ENCODE assay signal across 29 cellular contexts in genomic region chr10:120702032-120702431, GRCh38.
"Had no signal": no experiment of that assay in that cellular context is flagged by ENCODE, and none has a peak within 500 bp of the region (broad histone marks: within the 10 kb centered on the region; RNA-seq: fewer than 3 reads in every experiment).

No MANE protein-coding gene starts in this region.

- H3K4me3 Mint-ChIP-seq: naive thymus-derived CD8-positive, alpha-beta T cell; nephron; neural crest cell; stimulated activated naive B cell treated with anti-CD40 and anti-IgM and Interleukin-4, amounts not matched to agents 10 μg/mL and 1 μg/mL and 100 μg/mL, for 72 hours had no signal

- H3K4me3 ChIP-seq: left lung, lower lobe of right lung, pancreas, prostate gland, skin epidermis, stomach, testis, thyroid gland, transverse colon, upper lobe of left lung, vagina had no signal

- H3K27ac Mint-ChIP-seq: naive thymus-derived CD8-positive, alpha-beta T cell; nephron; stimulated activated naive B cell treated with anti-CD40 and anti-IgM and Interleukin-4, amounts not matched to agents 10 μg/mL and 1 μg/mL and 100 μg/mL, for 72 hours had no signal

- ATAC-seq: left colon; left lung; lower lobe of right lung; naive thymus-derived CD8-positive, alpha-beta T cell; pancreas; right cardiac atrium; sciatic nerve; stimulated activated naive B cell treated with anti-CD40 and anti-IgM and Interleukin-4, amounts not matched to agents 10 μg/mL and 1 μg/mL and 100 μg/mL, for 72 hours; stimulated activated naive CD8-positive, alpha-beta T cell treated with anti-CD3 and anti-CD28 coated beads, Interleukin-15, Interleukin-2, amounts not matched to agents 100 U/mL and 50 U/mL, for 24 hours had no signal

- H3K4me1 Mint-ChIP-seq: naive thymus-derived CD8-positive, alpha-beta T cell; nephron; neural crest cell; stimulated activated naive B cell treated with anti-CD40 and anti-IgM and Interleukin-4, amounts not matched to agents 10 μg/mL and 1 μg/mL and 100 μg/mL, for 72 hours had no signal

- DNase-seq: kidney glomerular epithelial cell; left colon; left lung; lower lobe of right lung; mammary epithelial cell; mesenchymal stem cell; naive thymus-derived CD8-positive, alpha-beta T cell; nucleus accumbens; pancreas; posterior cingulate gyrus; retina; right cardiac atrium; stimulated activated CD4-positive, alpha-beta T cell treated with anti-CD3 and anti-CD28 coated beads, Interleukin-12 subunit alpha, Interleukin-12 subunit beta, amount 100 ng/mL, for 4 hours; stimulated activated CD4-positive, alpha-beta T cell treated with anti-CD3 and anti-CD28 coated beads, Interleukin-15, amount 100 ng/mL, for 24 hours; stimulated activated CD4-positive, alpha-beta T cell treated with anti-CD3 and anti-CD28 coated beads, Interleukin-2, amount 100 ng/mL, for 24 hours; stimulated activated CD4-positive, alpha-beta T cell treated with anti-CD3 and anti-CD28 coated beads, Interleukin-4, amount 100 ng/mL, for 1 hour; stimulated activated naive B cell treated with anti-CD40 and anti-IgM and Interleukin-4, amounts not matched to agents 10 μg/mL and 1 μg/mL and 100 μg/mL, for 72 hours; stimulated activated naive CD8-positive, alpha-beta T cell treated with anti-CD3 and anti-CD28 coated beads, Interleukin-15, Interleukin-2, amounts not matched to agents 100 U/mL and 50 U/mL, for 24 hours; stomach; testis; thyroid gland; transverse colon; upper lobe of left lung had no signal

- H3K27ac ChIP-seq: left lung, lower lobe of right lung, pancreas, prostate gland, skin epidermis, stomach, testis, thyroid gland, transverse colon, upper lobe of left lung, vagina had no signal
